ENCODE assay signal across 8 cellular contexts in genomic region chr14:60722163-60722835, GRCh38. TPM values are rescaled to one million over a fixed set of nuclear protein-coding genes. Genes with fewer than 3 reads are reported as not detected.
DNase-seq lines count a peak whose midpoint lies in the region; ATAC-seq and TF ChIP-seq lines count a peak whose summit lies in the region.

No MANE protein-coding gene starts in this region.

- no peaks in the 10 kb centered on the region; the same call in 1 of the 2 replicates for H3K27me3 Mint-ChIP-seq in HFFc6 (ENCODE audit: insufficient read depth)
- H3K27me3 Mint-ChIP-seq in activated T-helper 17 cell treated with anti-CD3 and anti-CD28 coated beads, Interleukin-2, amount 50 U/mL, for 72 hours, result peaks cover 61% of the 10 kb centered on the region
- no peaks in the 10 kb centered on the region for H3K27me3 Mint-ChIP-seq in progenitor cell of endocrine pancreas

- H3K36me3 Mint-ChIP-seq in HFFc6 (ENCODE audit: low read depth), result peaks cover 17% of the 10 kb centered on the region; the same call in 1 of the 2 replicates
- no peaks in the 10 kb centered on the region for H3K36me3 Mint-ChIP-seq in activated T-helper 17 cell treated with anti-CD3 and anti-CD28 coated beads, Interleukin-2, amount 50 U/mL, for 72 hours (ENCODE audit: low read depth)
- peaks cover 10% of the 10 kb centered on the region for H3K36me3 Mint-ChIP-seq in progenitor cell of endocrine pancreas (ENCODE audit: insufficient read depth)

- peak; percentile 86 for DNase-seq in DMS53 (lab: John Stamatoyannopoulos, UW)
- peak; percentile 39 for DNase-seq in HFFc6
- peak; percentile 79 to 91 for DNase-seq in NCI-H526 (lab: John Stamatoyannopoulos, UW)
- DNase-seq in glomerular visceral epithelial cell (ENCODE audit: extremely low spot score), result peak; percentile 76
- peak; percentile 68 for DNase-seq in progenitor cell of endocrine pancreas (ENCODE audit: low spot score, unreplicated experiment)
- no peak for DNase-seq in midbrain (lab: John Stamatoyannopoulos, UW)

- no peaks in the 10 kb centered on the region for H3K9me3 Mint-ChIP-seq in HFFc6
- H3K9me3 Mint-ChIP-seq in activated T-helper 17 cell treated with anti-CD3 and anti-CD28 coated beads, Interleukin-2, amount 50 U/mL, for 72 hours, result no peaks in the 10 kb centered on the region
- no peaks in the 10 kb centered on the region for H3K9me3 Mint-ChIP-seq in progenitor cell of endocrine pancreas (ENCODE audit: low read depth)

- peak; percentile 36 for ATAC-seq in activated T-helper 17 cell treated with anti-CD3 and anti-CD28 coated beads, Interleukin-2, amount 50 U/mL, for 72 hours (replicated peaks)
- no peak for ATAC-seq in HG02870 (IDR thresholded peaks at IDR 0.05; ENCODE audit: unreplicated experiment)

- peak overlapping the region; percentile 98 for H3K4me3 Mint-ChIP-seq in HFFc6
- peak overlapping the region; percentile 84 for H3K4me3 Mint-ChIP-seq in activated T-helper 17 cell treated with anti-CD3 and anti-CD28 coated beads, Interleukin-2, amount 50 U/mL, for 72 hours
- peak overlapping the region; percentile 96 for H3K4me3 Mint-ChIP-seq in progenitor cell of endocrine pancreas (ENCODE audit: low read depth)

- H3K4me1 Mint-ChIP-seq in HFFc6 (ENCODE audit: low read depth) (peaks cover 31% of the 10 kb centered on the region), progenitor cell of endocrine pancreas (ENCODE audit: low read depth) (peaks cover 18% of the 10 kb centered on the region)
- H3K4me1 Mint-ChIP-seq in activated T-helper 17 cell treated with anti-CD3 and anti-CD28 coated beads, Interleukin-2, amount 50 U/mL, for 72 hours, result peaks cover 7% of the 10 kb centered on the region

- peak overlapping the region; percentile 84 for H3K27ac Mint-ChIP-seq in HFFc6
- H3K27ac Mint-ChIP-seq in activated T-helper 17 cell treated with anti-CD3 and anti-CD28 coated beads, Interleukin-2, amount 50 U/mL, for 72 hours, result no peak overlapping the region
- H3K27ac Mint-ChIP-seq in progenitor cell of endocrine pancreas, result peak overlapping the region; percentile 97

- no peak for TF ChIP-seq CTCF in HFFc6 (IDR thresholded peaks at IDR 0.05)
- TF ChIP-seq CTCF in progenitor cell of endocrine pancreas (IDR thresholded peaks at IDR 0.05; ENCODE audit: unreplicated experiment), result no peak

RNA-seq across cellular contexts. Expression of gene SIX4, which starts 1.9 kb away (rescaled TPM):
- total RNA-seq in HFFc6 (2021; fragmentation: NEBNext Ultra II Directional; extraction: Animal tissue kit (Norgen Biotek cat#: 25700)), result 10 to 100 TPM; 14.4 to 19.6 (median 17.0) TPM
- total RNA-seq in activated T-helper 17 cell treated with anti-CD3 and anti-CD28 coated beads, Interleukin-2, amount 50 U/mL, for 72 hours, result under 1 TPM in 1 of 2 donors, not detected in 1; 0.54 TPM
- 20.4 and 21.7 TPM in 2 replicates for total RNA-seq in progenitor cell of endocrine pancreas

RNA-seq across cellular contexts. Expression of gene MNAT1, which starts 12.3 kb away (rescaled TPM):
- 10 to 100 TPM; 55.8 to 69.4 (median 58.7) TPM for total RNA-seq in HFFc6 (2021; fragmentation: NEBNext Ultra II Directional; extraction: Animal tissue kit (Norgen Biotek cat#: 25700))
- total RNA-seq in activated T-helper 17 cell treated with anti-CD3 and anti-CD28 coated beads, Interleukin-2, amount 50 U/mL, for 72 hours, result 10 to 100 TPM; 13.4 to 29.9 TPM
- total RNA-seq in progenitor cell of endocrine pancreas, result 51.1 and 54.1 TPM in 2 replicates

Comparison
In these comparisons a context has a peak if more than half of its experiments do, and no peak if none do; other contexts are left out.
1. RNA of gene SIX4, which starts 1.9 kb away (total RNA-seq): 20.4 to 21.7 TPM in progenitor cell of endocrine pancreas and 14.4 to 19.6 TPM in HFFc6; 0.54 TPM in activated T-helper 17 cell treated with anti-CD3 and anti-CD28 coated beads, Interleukin-2, amount 50 U/mL, for 72 hours; every median in the first group is over 4 times any median in the second.
2. Peak in every context shown above with its lines, with median percentiles within 50 percentile points of each other: H3K4me3 Mint-ChIP-seq.